1 cellular context compared by ENCODE assay signal in genomic region chr2:54676656-54677055, GRCh38.
TF ChIP-seq lines count a peak whose summit lies in the region.

No MANE protein-coding gene starts in this region.

TF ChIP-seq in SK-N-SH treated with all-trans-retinoic acid at 6 μM for 48 hours, 23 proteins besides CTCF, POLR2A, EP300 and RAD21 (continued from another document):
- TF ChIP-seq BACH2 (CRISPR knock-in tag; IDR thresholded peaks at IDR 0.05; ENCODE audit: borderline replicate concordance): no peak
- no peak for TF ChIP-seq PATZ1 (CRISPR knock-in tag; IDR thresholded peaks at IDR 0.05; ENCODE audit: borderline replicate concordance)
- no peak for TF ChIP-seq RARB (CRISPR knock-in tag; IDR thresholded peaks at IDR 0.05)
- TF ChIP-seq ISL1 (CRISPR knock-in tag; IDR thresholded peaks at IDR 0.05): no peak
- TF ChIP-seq, protein P1, sequence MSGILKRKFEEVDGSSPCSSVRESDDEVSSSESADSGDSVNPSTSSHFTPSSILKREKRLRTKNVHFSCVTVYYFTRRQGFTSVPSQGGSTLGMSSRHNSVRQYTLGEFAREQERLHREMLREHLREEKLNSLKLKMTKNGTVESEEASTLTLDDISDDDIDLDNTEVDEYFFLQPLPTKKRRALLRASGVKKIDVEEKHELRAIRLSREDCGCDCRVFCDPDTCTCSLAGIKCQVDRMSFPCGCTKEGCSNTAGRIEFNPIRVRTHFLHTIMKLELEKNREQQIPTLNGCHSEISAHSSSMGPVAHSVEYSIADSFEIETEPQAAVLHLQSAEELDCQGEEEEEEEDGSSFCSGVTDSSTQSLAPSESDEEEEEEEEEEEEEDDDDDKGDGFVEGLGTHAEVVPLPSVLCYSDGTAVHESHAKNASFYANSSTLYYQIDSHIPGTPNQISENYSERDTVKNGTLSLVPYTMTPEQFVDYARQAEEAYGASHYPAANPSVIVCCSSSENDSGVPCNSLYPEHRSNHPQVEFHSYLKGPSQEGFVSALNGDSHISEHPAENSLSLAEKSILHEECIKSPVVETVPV (CRISPR knock-in tag; IDR thresholded peaks at IDR 0.05): no peak
- no peak for TF ChIP-seq PPARA (CRISPR knock-in tag; IDR thresholded peaks at IDR 0.05; ENCODE audit: borderline replicate concordance)
- TF ChIP-seq ZNF565 (CRISPR knock-in tag; conservative IDR thresholded peaks at IDR 0.05; ENCODE audit: low read depth): no peak
- no peak for TF ChIP-seq ZNF70 (CRISPR knock-in tag; IDR thresholded peaks at IDR 0.05)
- TF ChIP-seq ZNF8 (CRISPR knock-in tag; IDR thresholded peaks at IDR 0.05): no peak
- no peak for TF ChIP-seq GLIS3 (CRISPR knock-in tag; IDR thresholded peaks at IDR 0.05)
